ENCODE assay signal across 8 cellular contexts in the genomic region with DNA sequence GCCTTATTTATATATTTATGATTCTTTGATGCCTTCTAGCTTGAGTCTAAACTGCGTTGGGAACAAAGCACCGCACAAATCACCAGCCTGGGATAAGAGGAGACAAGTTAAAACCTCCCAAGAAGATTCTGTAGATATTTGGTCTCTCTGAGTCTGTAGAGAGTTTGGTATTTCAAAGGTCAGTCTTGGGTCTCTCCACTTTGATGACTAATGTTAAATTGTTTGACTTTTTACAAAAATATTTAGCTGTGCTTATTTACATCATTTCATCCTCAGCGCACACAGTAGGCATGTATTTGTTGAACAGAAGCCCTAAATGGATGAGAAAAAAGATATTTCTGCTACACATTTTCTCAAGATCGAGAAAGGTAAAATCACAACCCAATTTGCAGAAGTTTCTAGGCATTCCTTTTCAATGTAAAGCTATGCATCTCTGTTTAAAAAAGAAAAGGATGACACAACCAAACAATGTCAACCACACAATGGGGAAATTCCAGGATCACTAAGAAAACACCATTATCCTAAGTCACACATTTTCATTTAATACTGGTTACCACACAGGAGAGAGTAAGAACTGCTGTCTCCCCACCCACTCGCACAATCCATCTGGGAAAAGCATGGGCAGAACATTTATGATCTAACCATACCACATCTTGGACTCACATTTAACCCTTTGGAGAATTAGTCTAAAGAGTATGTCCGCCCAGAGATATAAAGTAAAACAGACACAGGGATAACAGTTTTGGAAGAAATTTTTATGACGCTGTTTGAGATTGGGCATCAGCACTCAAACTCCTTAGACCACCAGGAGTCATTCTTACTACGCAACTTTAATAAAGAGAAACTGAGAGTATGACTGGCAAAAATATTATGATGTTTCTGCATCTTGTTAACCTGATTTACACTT. TPM values are rescaled to one million over a fixed set of nuclear protein-coding genes. Genes with fewer than 3 reads are reported as not detected.
A peak's percentile ranks its signal among the peaks of the same experiment; 100 is the strongest.
DNase-seq lines count a peak whose midpoint lies in the region; ATAC-seq and TF ChIP-seq lines count a peak whose summit lies in the region.

No MANE protein-coding gene starts in this region.

- ATAC-seq in heart left ventricle (no peak), GM19395 (IDR thresholded peaks at IDR 0.05; ENCODE audit: unreplicated experiment) (no peak), GM21515 (IDR thresholded peaks at IDR 0.05; ENCODE audit: unreplicated experiment) (no peak)

- H3K9ac ChIP-seq in SU-DHL-6 (ENCODE audit: low read length): peak overlapping the region; percentile 64

- intact Hi-C loops in heart left ventricle (cut with DNase I): loop anchor here in 9 of 10 donors (1.0 to 10.0 kb wide), 14 partner anchors 35 to 303 kb away; partner anchors contain the start of genes PEX1 (in 1 of the 9) and RBM48 (in 1 of the 9)
- intact Hi-C loops in cardiac septum (cut with DNase I): loop anchor here (5.0 to 10.0 kb wide), 4 partner anchors 47 to 587 kb away; partner anchors contain the start of genes ANKIB1 and KRIT1
- intact Hi-C loops in esophagus muscularis mucosa (cut with DNase I): loop anchor here (2.0 to 5.0 kb wide), 4 partner anchors 35 to 209 kb away; no protein-coding TSS in a partner anchor
- intact Hi-C loops in ovary (cut with DNase I): loop anchor here in 3 of 4 donors (10.0 kb wide), 3 partner anchors 137 to 223 kb away; no protein-coding TSS in a partner anchor

- H3K79me2 ChIP-seq in SU-DHL-6 (ENCODE audit: insufficient read depth, low read length): peaks cover 65% of the 10 kb centered on the region

- peak overlapping the region; percentile 85 for H3K4me2 ChIP-seq in SU-DHL-6 (ENCODE audit: low read depth, low read length, poor library complexity, severe bottlenecking)

- H3K27ac ChIP-seq in heart left ventricle: peak overlapping the region; percentile 87 to 97 (median 92)
- H3K27ac ChIP-seq in SU-DHL-6 (ENCODE audit: low read depth, low read length): peak overlapping the region; percentile 78; the same call in 1 of the 2 replicates
- H3K27ac ChIP-seq in esophagus muscularis mucosa (replicated peaks in 1 of 4): peak overlapping the region; percentile 88 to 96 (median 89)
- no peak overlapping the region for H3K27ac ChIP-seq in ovary

- no peaks in the 10 kb centered on the region for H4K20me1 ChIP-seq in SU-DHL-6 (ENCODE audit: low read depth, low read length)

- no peak for DNase-seq in heart left ventricle
- DNase-seq in cardiac septum (ENCODE audit: low spot score): no peak
- no peak for DNase-seq in esophagus muscularis mucosa (ENCODE audit: extremely low spot score)
- DNase-seq in ovary: no peak
- no peak for DNase-seq in midbrain (lab: John Stamatoyannopoulos, UW)

- H2AFZ ChIP-seq in SU-DHL-6 (ENCODE audit: low read depth, low read length, severe bottlenecking): peak overlapping the region; percentile 58

- H3K4me3 ChIP-seq in heart left ventricle (peak overlapping the region; percentile 65 to 91 (median 85)), SU-DHL-6 (ENCODE audit: insufficient read depth, low read length, poor library complexity, severe bottlenecking) (peak overlapping the region; percentile 58), esophagus muscularis mucosa (peak overlapping the region; percentile 69 to 94 (median 77)), ovary (peak overlapping the region; percentile 55)

- H3K27me3 ChIP-seq in heart left ventricle (no peaks in the 10 kb centered on the region), SU-DHL-6 (ENCODE audit: low read length) (no peaks in the 10 kb centered on the region), esophagus muscularis mucosa (no peaks in the 10 kb centered on the region), ovary (no peaks in the 10 kb centered on the region)

- TF ChIP-seq CTCF in heart left ventricle (IDR thresholded peaks at IDR 0.05) (no peak), SU-DHL-6 (IDR thresholded peaks at IDR 0.05; ENCODE audit: insufficient read depth, low read length, poor library complexity, severe bottlenecking) (no peak), esophagus muscularis mucosa (IDR thresholded peaks at IDR 0.05) (no peak), ovary (IDR thresholded peaks at IDR 0.05) (no peak)

- no peaks in the 10 kb centered on the region for H3K9me2 ChIP-seq in SU-DHL-6 (replicated peaks; ENCODE audit: insufficient read depth, low read length)

- H3K9me3 ChIP-seq in heart left ventricle (no peaks in the 10 kb centered on the region), SU-DHL-6 (ENCODE audit: insufficient read depth, low read length) (no peaks in the 10 kb centered on the region), esophagus muscularis mucosa (no peaks in the 10 kb centered on the region), ovary (no peaks in the 10 kb centered on the region)

- TF ChIP-seq EP300 in esophagus muscularis mucosa (IDR thresholded peaks at IDR 0.05) (no peak), ovary (IDR thresholded peaks at IDR 0.05) (no peak)

- WGBS in heart left ventricle, 4 donors: 38 to 53% (median 46%) methylated on average over 8 of the region's 8 CpGs
- 24% methylated on average over 8 of the region's 8 CpGs for WGBS in esophagus muscularis mucosa
- WGBS in ovary, 3 donors: 44 to 50% (median 46%) methylated on average over 8 of the region's 8 CpGs

- TF ChIP-seq POLR2A in heart left ventricle (IDR thresholded peaks at IDR 0.05) (no peak), esophagus muscularis mucosa (IDR thresholded peaks at IDR 0.05; ENCODE audit: low read depth) (no peak), ovary (IDR thresholded peaks at IDR 0.05) (no peak)

- H3K4me1 ChIP-seq in heart left ventricle (peaks cover 3 to 67% (median 30%) of the 10 kb centered on the region in 12 donors), esophagus muscularis mucosa (peaks cover 53 to 60% (median 57%) of the 10 kb centered on the region in 4 donors), ovary (ENCODE audit: insufficient read depth) (peaks cover 7% of the 10 kb centered on the region)

- peaks cover 1% of the 10 kb centered on the region for H3F3A ChIP-seq in SU-DHL-6 (ENCODE audit: insufficient read depth)

- H3K36me3 ChIP-seq in heart left ventricle: peaks cover 0 to 6% (median 0%) of the 10 kb centered on the region in 9 donors
- peaks cover 4% of the 10 kb centered on the region; the same call in 1 of the 2 replicates for H3K36me3 ChIP-seq in SU-DHL-6 (ENCODE audit: low read length)
- no peaks in the 10 kb centered on the region for H3K36me3 ChIP-seq in esophagus muscularis mucosa
- H3K36me3 ChIP-seq in ovary: no peaks in the 10 kb centered on the region

RNA-seq across cellular contexts. Expression of gene CDK6, which starts 4.4 kb away (rescaled TPM):
- total RNA-seq in heart left ventricle (10 to 100 TPM; 11.9 to 40.5 (median 20.8) TPM), cardiac septum (12.4 TPM), esophagus muscularis mucosa (10 to 100 TPM; 22.2 to 45.4 (median 36.4) TPM), ovary (10 to 100 TPM in 6 of 7 donors, 1 to 10 TPM in 1; 5.4 to 20.4 (median 11.6) TPM)
- polyA plus RNA-seq in heart left ventricle (1 to 10 TPM; 2.2 to 7.5 TPM), ovary (1 to 10 TPM; 1.8 to 4.4 TPM)

Comparison
In these comparisons a context has a peak if more than half of its experiments do, and no peak if none do; other contexts are left out.
1. H3K27ac ChIP-seq: peak in heart left ventricle (12 of 12), SU-DHL-6 (single experiment) and esophagus muscularis mucosa (4 of 4); none in ovary (0 of 2).
2. Peak in every context shown above with its lines, with median percentiles within 50 percentile points of each other: H3K4me3 ChIP-seq.